25 cellular contexts compared by ENCODE assay signal in the genomic region with DNA sequence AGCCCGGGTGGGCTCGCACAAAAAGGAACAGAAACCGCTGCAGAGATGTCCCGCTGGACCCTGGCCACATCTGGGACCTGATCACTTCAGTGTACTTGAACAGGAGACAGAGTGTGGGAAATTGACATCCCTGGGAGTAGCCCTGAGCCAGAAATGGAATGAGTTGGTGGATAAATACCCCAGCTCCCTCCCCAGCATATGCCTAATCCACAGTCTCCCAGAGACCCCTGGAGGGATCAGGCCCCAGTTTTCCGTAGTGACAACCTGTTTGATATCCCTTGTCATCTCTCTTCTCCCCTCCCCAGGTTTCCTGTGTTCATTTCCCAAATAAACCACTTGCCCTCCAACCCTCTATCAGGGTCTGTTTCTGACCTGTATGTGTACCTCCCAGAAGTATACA.
"Had no signal": no experiment of that assay in that cellular context is flagged by ENCODE, and none has a peak within 500 bp of the region (broad histone marks: within the 10 kb centered on the region; RNA-seq: fewer than 3 reads in every experiment).

No MANE protein-coding gene starts in this region.

- H3K4me3 ChIP-seq: colonic mucosa, gastroesophageal sphincter, heart left ventricle, hepatocyte, left lung, lower lobe of right lung, mucosa of descending colon had no signal

- H3K27ac Mint-ChIP-seq: dendritic cell treated with granulocyte-macrophage colony-stimulating factor and Interleukin-4, amounts not matched to agents 40 ng/mL and 50 ng/mL, for 4 days; effector memory CD8-positive, alpha-beta T cell; endodermal cell; mesothelial cell of epicardium had no signal

- DNase-seq: colonic mucosa; cortex of kidney; effector CD8-positive, alpha-beta T cell; effector memory CD8-positive, alpha-beta T cell; endodermal cell; erythroblast; foreskin keratinocyte; heart left ventricle; left cardiac atrium; left lung; left ventricle myocardium superior; lower lobe of right lung; mesenchymal stem cell; mucosa of descending colon; naive B cell had no signal

- H2AFZ ChIP-seq: hepatocyte had no signal

- H3K4me3 Mint-ChIP-seq: dendritic cell treated with granulocyte-macrophage colony-stimulating factor and Interleukin-4, amounts not matched to agents 40 ng/mL and 50 ng/mL, for 4 days; effector memory CD8-positive, alpha-beta T cell; endodermal cell; mesothelial cell of epicardium; naive B cell had no signal

- H3K4me1 Mint-ChIP-seq: endodermal cell, mesothelial cell of epicardium had no signal

- H3K36me3 Mint-ChIP-seq: mesothelial cell of epicardium, naive B cell had no signal

- FAIRE-seq: endometrium, frontal cortex, islet of Langerhans, keratinocyte had no signal

- H3K36me3 ChIP-seq: colonic mucosa, gastroesophageal sphincter, heart left ventricle, left lung, lower lobe of right lung had no signal

- H3K27ac ChIP-seq: colonic mucosa, epithelial cell of prostate, foreskin keratinocyte, gastroesophageal sphincter, heart left ventricle, left lung, lower lobe of right lung had no signal

- H3K9me3 Mint-ChIP-seq: dendritic cell treated with granulocyte-macrophage colony-stimulating factor and Interleukin-4, amounts not matched to agents 40 ng/mL and 50 ng/mL, for 4 days; effector memory CD8-positive, alpha-beta T cell; mesothelial cell of epicardium; naive B cell had no signal

- H3K27me3 ChIP-seq: colonic mucosa, gastroesophageal sphincter, heart left ventricle, hepatocyte, left lung had no signal

- ATAC-seq: effector memory CD8-positive, alpha-beta T cell; esophagus mucosa; foreskin keratinocyte; gastroesophageal sphincter; heart left ventricle; left cardiac atrium; left lung; left ventricle myocardium superior; lower lobe of right lung; mucosa of descending colon had no signal

- H3K27me3 Mint-ChIP-seq: effector memory CD8-positive, alpha-beta T cell; naive B cell had no signal

- H3K4me1 ChIP-seq: colonic mucosa, foreskin keratinocyte had no signal

- H3K79me2 ChIP-seq: hepatocyte had no signal

- H3K9me3 ChIP-seq: colonic mucosa, gastroesophageal sphincter, heart left ventricle, left lung, lower lobe of right lung, mucosa of descending colon had no signal
